Comparison of ENCODE assay signal across 18 cellular contexts in the genomic region with DNA sequence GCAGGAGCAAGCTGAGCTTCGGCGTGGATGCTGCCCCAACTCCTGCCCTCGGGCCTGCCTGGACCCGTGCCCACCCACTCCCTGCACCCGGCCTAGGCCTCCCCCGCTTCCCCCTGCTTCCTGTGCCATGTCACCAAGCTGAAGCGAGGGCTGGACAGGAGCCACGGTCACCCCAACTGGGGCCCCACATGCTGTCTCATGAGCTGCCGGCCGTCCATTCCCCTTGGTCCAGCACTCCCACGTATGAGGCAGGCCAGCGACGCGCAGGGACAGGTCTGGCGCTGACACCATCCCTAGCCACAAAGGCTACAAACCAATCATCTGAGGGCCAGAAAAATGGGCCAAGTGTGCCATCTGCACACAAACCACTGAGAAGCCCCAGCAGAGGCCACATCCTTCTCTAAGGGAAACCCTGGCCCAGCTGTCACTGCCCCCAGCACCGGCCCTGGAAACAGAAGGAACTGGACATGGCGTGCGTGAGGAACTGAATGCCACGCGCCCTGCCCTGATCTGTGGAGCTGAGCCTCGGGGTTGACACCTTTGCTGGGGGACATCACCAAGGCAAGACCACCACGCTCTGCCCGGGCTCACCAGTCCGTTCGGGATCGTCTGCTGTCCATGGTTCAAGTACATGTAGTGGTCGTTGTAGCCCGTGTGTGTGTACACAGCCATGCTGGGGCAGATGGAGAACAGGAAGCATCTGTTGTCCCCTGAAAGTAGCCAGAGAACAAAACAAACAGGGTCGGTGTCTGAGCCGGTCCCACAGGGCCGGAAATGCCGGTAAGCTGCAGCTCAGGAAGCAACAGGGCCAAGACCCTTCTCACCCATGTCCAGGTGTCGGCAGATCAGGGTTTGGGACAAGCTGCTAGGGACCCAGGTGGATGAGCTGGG. TPM values are rescaled to one million over a fixed set of nuclear protein-coding genes. Genes with fewer than 3 reads are reported as not detected.
A peak's percentile ranks its signal among the peaks of the same experiment; 100 is the strongest.
DNase-seq lines count a peak whose midpoint lies in the region; ATAC-seq and TF ChIP-seq lines count a peak whose summit lies in the region.
"Had no signal": no experiment of that assay in that cellular context is flagged by ENCODE, and none has a peak within 500 bp of the region (broad histone marks: within the 10 kb centered on the region; RNA-seq: fewer than 3 reads in every experiment).

No MANE protein-coding gene starts in this region.

- 90 to 100% methylated on average over 1 to 32 of the region's 33 CpGs for WGBS in transverse colon (ENCODE audit: low coverage in 1 of 2), 2 donors

- no peaks in the 10 kb centered on the region for H3K4me1 Mint-ChIP-seq in natural killer cell treated with Interleukin-12 subunit alpha and Interleukin-12 subunit beta and Interleukin-15 and Interleukin-18, amount 100 ng/mL, for 72 hours (ENCODE audit: low read depth in 2 of 2)
- H3K4me1 Mint-ChIP-seq in natural killer cell, result no peaks in the 10 kb centered on the region

- ATAC-seq in natural killer cell treated with Interleukin-12 subunit alpha and Interleukin-12 subunit beta and Interleukin-15 and Interleukin-18, amount 100 ng/mL, for 72 hours, result no peak
- no peak for ATAC-seq in natural killer cell
- no peak for ATAC-seq in HG03025 (IDR thresholded peaks at IDR 0.05; ENCODE audit: low FRiP score, unreplicated experiment)
- no peak for ATAC-seq in GM18867 (IDR thresholded peaks at IDR 0.05; ENCODE audit: unreplicated experiment)
- ATAC-seq: mucosa of descending colon had no signal

- H3K27me3 Mint-ChIP-seq in natural killer cell treated with Interleukin-12 subunit alpha and Interleukin-12 subunit beta and Interleukin-15 and Interleukin-18, amount 100 ng/mL, for 72 hours, result no peaks in the 10 kb centered on the region
- H3K27me3 Mint-ChIP-seq in natural killer cell (ENCODE audit: low read depth in 2 of 2), result no peaks in the 10 kb centered on the region
- H3K27me3 Mint-ChIP-seq: activated naive CD8-positive, alpha-beta T cell treated with anti-CD3 and anti-CD28 coated beads for 36 hours had no signal

- TF ChIP-seq POLR2A in vagina (IDR thresholded peaks at IDR 0.05) (no peak), transverse colon (IDR thresholded peaks at IDR 0.05) (no peak)

- no peaks in the 10 kb centered on the region for H3K27me3 ChIP-seq in vagina
- no peaks in the 10 kb centered on the region for H3K27me3 ChIP-seq in transverse colon
- H3K27me3 ChIP-seq: suprapubic skin had no signal

- no peak overlapping the region for H3K27ac Mint-ChIP-seq in natural killer cell treated with Interleukin-12 subunit alpha and Interleukin-12 subunit beta and Interleukin-15 and Interleukin-18, amount 100 ng/mL, for 72 hours
- H3K27ac Mint-ChIP-seq in natural killer cell, result no peak overlapping the region
- H3K27ac Mint-ChIP-seq: activated naive CD8-positive, alpha-beta T cell treated with anti-CD3 and anti-CD28 coated beads for 36 hours had no signal

- H3K9me3 ChIP-seq in vagina, result no peaks in the 10 kb centered on the region
- H3K9me3 ChIP-seq in transverse colon, result no peaks in the 10 kb centered on the region
- H3K9me3 ChIP-seq: mucosa of descending colon, suprapubic skin had no signal

- no peak for TF ChIP-seq CTCF in natural killer cell (IDR thresholded peaks at IDR 0.05)
- no peak for TF ChIP-seq CTCF in vagina (IDR thresholded peaks at IDR 0.05)
- no peak for TF ChIP-seq CTCF in transverse colon (IDR thresholded peaks at IDR 0.05)

- H3K9me3 Mint-ChIP-seq in natural killer cell treated with Interleukin-12 subunit alpha and Interleukin-12 subunit beta and Interleukin-15 and Interleukin-18, amount 100 ng/mL, for 72 hours, result no peaks in the 10 kb centered on the region
- H3K9me3 Mint-ChIP-seq in natural killer cell, result no peaks in the 10 kb centered on the region
- H3K9me3 Mint-ChIP-seq: activated naive CD8-positive, alpha-beta T cell treated with anti-CD3 and anti-CD28 coated beads for 36 hours had no signal

- H3K4me1 ChIP-seq in vagina, result peaks cover 4% of the 10 kb centered on the region
- no peaks in the 10 kb centered on the region for H3K4me1 ChIP-seq in transverse colon

- in situ Hi-C loops in transverse colon (cut with MboI; ENCODE audit: low pct_ligation_motif_present in 1 of 4, low pct_unique_long_range_greater_than_20kb in 1 of 4, low sequenced_read_pairs in 3 of 4), result loop anchor here (10.0 to 25.0 kb wide), 4 partner anchors 207 to 520 kb away; partner anchors contain the start of genes NECAB2 (in 2 of the 4), OSGIN1 (in 2 of the 4) and MBTPS1 (in 1 of the 4)

- intact Hi-C loops in natural killer cell (cut with micrococcal nuclease) (no loop called here), vagina (cut with DNase I) (loop anchor here (5.0 to 10.0 kb wide), 2 partner anchors 205 to 517 kb away; partner anchors contain the start of gene NECAB2), transverse colon (cut with DNase I; ENCODE audit: low total_unique reads) (loop anchor here (10.0 kb wide), 2 partner anchors 207 to 557 kb away; no protein-coding TSS in a partner anchor)

- peaks cover 0 to 33% of the 10 kb centered on the region in 2 donors for H3K36me3 ChIP-seq in vagina
- H3K36me3 ChIP-seq in transverse colon, result no peaks in the 10 kb centered on the region

- H3K4me3 ChIP-seq in vagina (no peak overlapping the region), transverse colon (no peak overlapping the region)
- H3K4me3 ChIP-seq: mucosa of descending colon, SK-N-MC, suprapubic skin had no signal

- H3K27ac ChIP-seq in caudate nucleus (ENCODE audit: low read depth, low read length) (peak overlapping the region; percentile 58), vagina (no peak overlapping the region), transverse colon (no peak overlapping the region)
- H3K27ac ChIP-seq: SK-N-MC, suprapubic skin had no signal

- no peak for TF ChIP-seq EP300 in transverse colon (IDR thresholded peaks at IDR 0.05; ENCODE audit: low read depth)

- no peaks in the 10 kb centered on the region for H3K36me3 Mint-ChIP-seq in natural killer cell treated with Interleukin-12 subunit alpha and Interleukin-12 subunit beta and Interleukin-15 and Interleukin-18, amount 100 ng/mL, for 72 hours
- H3K36me3 Mint-ChIP-seq in natural killer cell, result no peaks in the 10 kb centered on the region

- DNase-seq in natural killer cell treated with Interleukin-12 subunit alpha and Interleukin-12 subunit beta and Interleukin-15 and Interleukin-18, amount 100 ng/mL, for 72 hours (ENCODE audit: low spot score), result peak; percentile 45
- no peak for DNase-seq in natural killer cell
- peak in 6 of 61 donors; percentile 7 to 60 (median 34) for DNase-seq in caudate nucleus (lab: John Stamatoyannopoulos, UW)
- DNase-seq in mesenteric fat pad (ENCODE audit: low spot score), result peak; percentile 86
- DNase-seq in vagina (ENCODE audit: extremely low spot score in 2 of 2), result peak; percentile 80 to 89
- DNase-seq in transverse colon, result no peak
- DNase-seq: activated CD4-positive, alpha-beta T cell treated with anti-CD3 and anti-CD28 coated beads for 4 hours; activated naive CD8-positive, alpha-beta T cell treated with anti-CD3 and anti-CD28 coated beads for 36 hours; Calu3; hippocampal formation; mucosa of descending colon; NCI-H2081 treated with DMSO at 0.1 percent for 48 hours; NCI-H526 treated with DMSO at 0.1 percent for 48 hours; stimulated activated CD4-positive, alpha-beta T cell treated with anti-CD3 and anti-CD28 coated beads, Interleukin-2, amount 100 ng/mL, for 48 hours had no signal

- H3K4me3 Mint-ChIP-seq in natural killer cell treated with Interleukin-12 subunit alpha and Interleukin-12 subunit beta and Interleukin-15 and Interleukin-18, amount 100 ng/mL, for 72 hours, result no peak overlapping the region
- no peak overlapping the region for H3K4me3 Mint-ChIP-seq in natural killer cell
- H3K4me3 Mint-ChIP-seq: activated naive CD8-positive, alpha-beta T cell treated with anti-CD3 and anti-CD28 coated beads for 36 hours had no signal

RNA-seq across cellular contexts. Expression of gene MEAK7, which starts 22.2 kb away (rescaled TPM):
- total RNA-seq in natural killer cell treated with Interleukin-12 subunit alpha and Interleukin-12 subunit beta and Interleukin-15 and Interleukin-18, amount 100 ng/mL, for 72 hours, result 10 to 100 TPM in 1 of 2 donors, 1 to 10 TPM in 1; 9.4 to 10.0 TPM
- 1 to 10 TPM; 4.8 to 8.5 (median 4.8) TPM for total RNA-seq in natural killer cell
- total RNA-seq in mesenteric fat pad, result 11.5 TPM
- total RNA-seq in vagina, result 28.5 TPM
- 10 to 100 TPM; 20.3 to 29.1 (median 21.8) TPM for total RNA-seq in transverse colon

Comparison
In these comparisons a context has a peak if more than half of its experiments do, and no peak if none do; other contexts are left out.
1. DNase-seq: peak in natural killer cell treated with Interleukin-12 subunit alpha and Interleukin-12 subunit beta and Interleukin-15 and Interleukin-18, amount 100 ng/mL, for 72 hours (single experiment), mesenteric fat pad (single experiment) and vagina (2 of 2); none in natural killer cell (single experiment) and transverse colon (single experiment).